In the genomic region with DNA sequence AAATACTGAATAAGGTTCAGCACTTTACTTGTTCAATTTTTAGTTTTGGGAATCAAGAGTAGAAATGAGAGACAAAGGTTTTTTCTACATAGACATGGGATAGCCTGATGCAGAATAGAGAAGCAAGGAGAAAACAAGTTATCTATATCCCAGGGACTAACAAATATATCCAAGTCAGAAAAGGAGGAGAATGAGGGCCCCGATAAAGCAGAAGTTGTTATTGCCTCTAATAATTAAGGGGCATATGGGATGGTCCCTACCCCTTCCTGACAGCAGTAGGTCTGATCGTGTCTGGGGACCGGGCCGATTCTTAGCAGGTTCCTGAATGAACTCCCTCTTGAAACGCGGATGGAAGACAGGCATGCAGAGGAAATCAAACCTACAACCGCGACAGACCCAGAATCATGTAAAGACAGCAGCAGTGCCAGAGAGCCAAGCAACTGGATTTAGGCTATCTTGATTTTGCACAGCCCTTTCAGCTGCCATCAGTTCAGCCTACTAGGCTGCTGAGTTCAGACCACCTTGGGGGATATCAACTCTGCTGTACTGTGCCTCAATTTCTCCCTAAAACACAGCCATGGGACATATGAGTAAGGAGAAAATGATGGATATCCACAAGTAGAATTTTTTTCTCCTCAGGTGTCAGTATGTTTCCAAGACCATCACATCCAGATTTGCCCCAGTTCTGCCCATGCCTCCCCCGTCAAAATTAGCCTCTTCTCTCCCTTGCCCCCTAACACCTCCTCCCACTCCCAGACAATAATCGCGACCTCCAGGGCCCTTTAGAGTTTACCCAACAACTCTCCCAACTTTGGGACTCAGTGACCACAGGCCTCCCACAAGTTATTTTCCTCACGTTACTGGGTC, we compare ENCODE assay signal across 9 cellular contexts. TPM values are rescaled to one million over a fixed set of nuclear protein-coding genes. Genes with fewer than 3 reads are reported as not detected.
DNase-seq lines count a peak whose midpoint lies in the region; ATAC-seq and TF ChIP-seq lines count a peak whose summit lies in the region.
"Had no signal": no experiment of that assay in that cellular context is flagged by ENCODE, and none has a peak within 500 bp of the region (broad histone marks: within the 10 kb centered on the region; RNA-seq: fewer than 3 reads in every experiment).

No MANE protein-coding gene starts in this region.

- H3K27ac ChIP-seq in C4-2B (peak overlapping the region; percentile 88), KOPT-K1 (ENCODE audit: low read depth, low read length, poor library complexity, severe bottlenecking) (peak overlapping the region; percentile 72)

- H3K27me3 Mint-ChIP-seq in activated naive CD8-positive, alpha-beta T cell treated with anti-CD3 and anti-CD28 coated beads, Interleukin-2, amount 50 U/mL, for 24 hours = no peaks in the 10 kb centered on the region
- H3K27me3 Mint-ChIP-seq: effector memory CD8-positive, alpha-beta T cell had no signal

- peak; percentile 10 for DNase-seq in dermis blood vessel endothelial cell
- DNase-seq in myocyte (ENCODE audit: low read depth) = peak; percentile 6
- DNase-seq in HCEC 1CT = no peak
- no peak for DNase-seq in left lobe of liver (ENCODE audit: low spot score)
- no peak for DNase-seq in activated naive CD8-positive, alpha-beta T cell treated with anti-CD3 and anti-CD28 coated beads, Interleukin-2, amount 50 U/mL, for 24 hours
- DNase-seq in CD1c-positive myeloid dendritic cell (ENCODE audit: extremely low spot score) = no peak

- peaks cover 37% of the 10 kb centered on the region for H3K4me1 Mint-ChIP-seq in activated naive CD8-positive, alpha-beta T cell treated with anti-CD3 and anti-CD28 coated beads, Interleukin-2, amount 50 U/mL, for 24 hours

- H3K27ac Mint-ChIP-seq in activated naive CD8-positive, alpha-beta T cell treated with anti-CD3 and anti-CD28 coated beads, Interleukin-2, amount 50 U/mL, for 24 hours = no peak overlapping the region
- H3K27ac Mint-ChIP-seq: effector memory CD8-positive, alpha-beta T cell had no signal

- no peaks in the 10 kb centered on the region for H3K9me3 Mint-ChIP-seq in activated naive CD8-positive, alpha-beta T cell treated with anti-CD3 and anti-CD28 coated beads, Interleukin-2, amount 50 U/mL, for 24 hours
- H3K9me3 Mint-ChIP-seq: effector memory CD8-positive, alpha-beta T cell had no signal

- peaks cover 41% of the 10 kb centered on the region for H3K36me3 ChIP-seq in KOPT-K1 (ENCODE audit: insufficient read depth, low read length)

- no peak overlapping the region for H3K4me3 Mint-ChIP-seq in activated naive CD8-positive, alpha-beta T cell treated with anti-CD3 and anti-CD28 coated beads, Interleukin-2, amount 50 U/mL, for 24 hours
- H3K4me3 Mint-ChIP-seq: effector memory CD8-positive, alpha-beta T cell had no signal

- H3K9me3 ChIP-seq in KOPT-K1 (ENCODE audit: insufficient read depth, low read length, poor library complexity, severe bottlenecking) = no peaks in the 10 kb centered on the region

- no peak for ATAC-seq in left lobe of liver
- ATAC-seq in activated naive CD8-positive, alpha-beta T cell treated with anti-CD3 and anti-CD28 coated beads, Interleukin-2, amount 50 U/mL, for 24 hours = no peak

- TF ChIP-seq CTCF in C4-2B (conservative IDR thresholded peaks at IDR 0.05) = no peak

- H3K36me3 Mint-ChIP-seq in activated naive CD8-positive, alpha-beta T cell treated with anti-CD3 and anti-CD28 coated beads, Interleukin-2, amount 50 U/mL, for 24 hours (ENCODE audit: low read depth) = peaks cover 42% of the 10 kb centered on the region

RNA-seq across cellular contexts. Expression of a gene that starts 0.7 kb away (rescaled TPM):
- total RNA-seq in dermis blood vessel endothelial cell (40.0 and 48.1 TPM in 2 replicates), myocyte (64.1 and 75.9 TPM in 2 replicates), left lobe of liver (19.7 TPM)
- polyA plus RNA-seq in myocyte (2012) = 271 TPM

RNA-seq across cellular contexts. Expression of a gene that starts 9.5 kb away (rescaled TPM):
- 56.3 and 116 TPM in 2 replicates for total RNA-seq in dermis blood vessel endothelial cell
- 74.9 and 440 TPM in 2 replicates for total RNA-seq in myocyte
- 56.0 TPM for polyA plus RNA-seq in myocyte (2012)
- 35.3 TPM for total RNA-seq in left lobe of liver

RNA-seq across cellular contexts. Expression of a gene that starts 28.4 kb away (rescaled TPM):
- total RNA-seq in dermis blood vessel endothelial cell (39.8 and 46.3 TPM in 2 replicates), myocyte (17.4 and 21.2 TPM in 2 replicates), left lobe of liver (9.7 TPM)
- 17.0 TPM for polyA plus RNA-seq in myocyte (2012)

RNA-seq across cellular contexts. Expression of a gene that starts 45.4 kb away (rescaled TPM):
- 0.09 TPM in 1 of 2 replicates, not detected in the other for total RNA-seq in dermis blood vessel endothelial cell
- total RNA-seq in myocyte = 0.42 and 0.78 TPM in 2 replicates
- polyA plus RNA-seq in myocyte (2012) = 0.33 TPM
- total RNA-seq in left lobe of liver = 0.13 TPM

RNA-seq across cellular contexts. Expression of a gene that starts 53.9 kb away (rescaled TPM):
- total RNA-seq in dermis blood vessel endothelial cell = 49.3 and 80.8 TPM in 2 replicates
- total RNA-seq in myocyte = 150 and 178 TPM in 2 replicates
- 109 TPM for polyA plus RNA-seq in myocyte (2012)
- 8.6 TPM for total RNA-seq in left lobe of liver

Comparison
In these comparisons a context has a peak if more than half of its experiments do, and no peak if none do; other contexts are left out.
1. DNase-seq: peak in dermis blood vessel endothelial cell (single experiment) and myocyte (single experiment); none in HCEC 1CT (single experiment), left lobe of liver (single experiment), activated naive CD8-positive, alpha-beta T cell treated with anti-CD3 and anti-CD28 coated beads, Interleukin-2, amount 50 U/mL, for 24 hours (single experiment) and CD1c-positive myeloid dendritic cell (single experiment).